ENCODE assay signal across 6 cellular contexts in genomic region chr12:115101518-115101917, GRCh38.
"Had no signal": no experiment of that assay in that cellular context is flagged by ENCODE, and none has a peak within 500 bp of the region (broad histone marks: within the 10 kb centered on the region; RNA-seq: fewer than 3 reads in every experiment).

No MANE protein-coding gene starts in this region.

- H3K4me3 Mint-ChIP-seq: IgD-negative memory B cell had no signal

- H3K4me1 Mint-ChIP-seq: IgD-negative memory B cell had no signal

- ATAC-seq: HepG2, K562 had no signal

- H3K27ac ChIP-seq: HL-60 had no signal

- H3K4me3 ChIP-seq: K562 had no signal

- DNase-seq: IMR-90, KBM-7 had no signal

- H3K36me3 Mint-ChIP-seq: IgD-negative memory B cell had no signal

- H3K27ac Mint-ChIP-seq: IgD-negative memory B cell had no signal
